ENCODE assay signal across 6 cellular contexts in genomic region chr1:16020878-16021277, GRCh38. TPM values are rescaled to one million over a fixed set of nuclear protein-coding genes. Genes with fewer than 3 reads are reported as not detected.
DNase-seq lines count a peak whose midpoint lies in the region; FAIRE-seq and TF ChIP-seq lines count a peak whose summit lies in the region.
"Not testable (repeated sequence)": the region's sequence is repeated elsewhere in the genome, so short reads cannot be mapped to it uniquely, and the experiment has no call there.
"Had no signal": no experiment of that assay in that cellular context is flagged by ENCODE, and none has a peak within 500 bp of the region (broad histone marks: within the 10 kb centered on the region; RNA-seq: fewer than 3 reads in every experiment).

No MANE protein-coding gene starts in this region.

- peak overlapping the region; percentile 93 to 94 for H3K27ac ChIP-seq in right atrium auricular region

- H3K27me3 ChIP-seq in right atrium auricular region, result not testable (repeated sequence)

- H3K9me3 ChIP-seq in right atrium auricular region, result not testable (repeated sequence)

- H3K36me3 ChIP-seq in right atrium auricular region, result peaks cover 16% of the 10 kb centered on the region

- not testable (repeated sequence) for TF ChIP-seq POLR2A in GM12891 (IDR thresholded peaks at IDR 0.05; ENCODE audit: low read depth, low read length)

- H3K4me3 ChIP-seq in right atrium auricular region, result not testable (repeated sequence)

- not testable (repeated sequence) for DNase-seq in GM12891 (ENCODE audit: insufficient read length, low spot score); right atrium auricular region (ENCODE audit: low spot score)

- FAIRE-seq in GM12891 (lab: Jason Lieb, UNC), result peak; percentile 48

- TF ChIP-seq CTCF in right atrium auricular region (IDR thresholded peaks at IDR 0.05), result not testable (repeated sequence)

- peaks cover 0 to 45% of the 10 kb centered on the region in 2 donors for H3K4me1 ChIP-seq in right atrium auricular region

RNA-seq across cellular contexts. Expression of gene CLCNKA, which starts 1.0 kb away (rescaled TPM):
- 0.40 TPM for polyA plus RNA-seq in GM12891 (2012; ENCODE audit: low read depth, missing spikeins)
- under 1 TPM in 1 of 2 donors, not detected in 1; 0.20 TPM for total RNA-seq in right atrium auricular region
- total RNA-seq: CD4-positive, alpha-beta memory T cell; GM23248 had no signal
- polyA plus RNA-seq: CD4-positive, alpha-beta memory T cell; GM23248 had no signal

RNA-seq across cellular contexts. Expression of gene HSPB7, which starts 3.0 kb away (rescaled TPM):
- 0.19 TPM for polyA plus RNA-seq in GM12891 (2012; ENCODE audit: low read depth, missing spikeins)
- total RNA-seq in right atrium auricular region, result 1,000 to 10,000 TPM; 1,082 to 1,229 TPM
- total RNA-seq: CD4-positive, alpha-beta memory T cell; progenitor cell of endocrine pancreas had no signal
- polyA plus RNA-seq: CD4-positive, alpha-beta memory T cell had no signal

RNA-seq across cellular contexts. Expression of gene SRARP, which starts 16.8 kb away (rescaled TPM):
- polyA plus RNA-seq in GM12891 (2012; ENCODE audit: low read depth, missing spikeins), result 0.04 TPM
- total RNA-seq in right atrium auricular region, result under 1 TPM in 1 of 2 donors, not detected in 1; 0.31 TPM
- total RNA-seq: CD4-positive, alpha-beta memory T cell; GM23248; left lung; progenitor cell of endocrine pancreas had no signal
- polyA plus RNA-seq: CD4-positive, alpha-beta memory T cell; GM23248 had no signal

RNA-seq across cellular contexts. Expression of gene CLCNKB, which starts 22.7 kb away (rescaled TPM):
- not detected for polyA plus RNA-seq in GM12891 (2012; ENCODE audit: low read depth, missing spikeins)
- 1 to 10 TPM; 3.9 to 4.6 TPM for total RNA-seq in right atrium auricular region
- total RNA-seq: CD4-positive, alpha-beta memory T cell; GM23248 had no signal
- polyA plus RNA-seq: CD4-positive, alpha-beta memory T cell; GM23248 had no signal

RNA-seq across cellular contexts. Expression of gene ZBTB17, which starts 45.0 kb away (rescaled TPM):
- 32.4 TPM for polyA plus RNA-seq in GM12891 (2012; ENCODE audit: low read depth, missing spikeins)
- total RNA-seq in right atrium auricular region, result 10 to 100 TPM; 14.8 to 27.5 TPM
